In genomic region chr19:17560205-17560595, GRCh38 we compare ENCODE assay signal across 2 cellular contexts.
TF ChIP-seq lines count a peak whose summit lies in the region.

No MANE protein-coding gene starts in this region.

TF ChIP-seq in endothelial cell of umbilical vein, 7 proteins besides CTCF, POLR2A, EP300 and RAD21:
- TF ChIP-seq, protein P1, sequence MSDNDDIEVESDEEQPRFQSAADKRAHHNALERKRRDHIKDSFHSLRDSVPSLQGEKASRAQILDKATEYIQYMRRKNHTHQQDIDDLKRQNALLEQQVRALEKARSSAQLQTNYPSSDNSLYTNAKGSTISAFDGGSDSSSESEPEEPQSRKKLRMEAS (IDR thresholded peaks at IDR 0.05; ENCODE audit: insufficient read depth, insufficient read length), result no peak
- no peak for TF ChIP-seq MYC (IDR thresholded peaks at IDR 0.05; ENCODE audit: low read depth, low read length)
- no peak for TF ChIP-seq EZH2 (IDR thresholded peaks at IDR 0.05; ENCODE audit: borderline replicate concordance, low read depth, low read length, severe bottlenecking)
- TF ChIP-seq JUN (IDR thresholded peaks at IDR 0.05; ENCODE audit: borderline replicate concordance, insufficient read depth, insufficient read length, low read depth), result no peak

TF ChIP-seq in SK-N-SH, 30 proteins besides CTCF, POLR2A, EP300 and RAD21:
- TF ChIP-seq, protein P2, sequence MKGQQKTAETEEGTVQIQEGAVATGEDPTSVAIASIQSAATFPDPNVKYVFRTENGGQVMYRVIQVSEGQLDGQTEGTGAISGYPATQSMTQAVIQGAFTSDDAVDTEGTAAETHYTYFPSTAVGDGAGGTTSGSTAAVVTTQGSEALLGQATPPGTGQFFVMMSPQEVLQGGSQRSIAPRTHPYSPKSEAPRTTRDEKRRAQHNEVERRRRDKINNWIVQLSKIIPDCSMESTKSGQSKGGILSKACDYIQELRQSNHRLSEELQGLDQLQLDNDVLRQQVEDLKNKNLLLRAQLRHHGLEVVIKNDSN (IDR thresholded peaks at IDR 0.05; ENCODE audit: borderline replicate concordance, low read depth), result no peak
- TF ChIP-seq RXRA (IDR thresholded peaks at IDR 0.05; ENCODE audit: borderline replicate concordance, low read depth) (no peak), CHD2 (IDR thresholded peaks at IDR 0.05; ENCODE audit: low read length, partially characterized antibody) (no peak), EZH2phosphoT487 (IDR thresholded peaks at IDR 0.05; ENCODE audit: borderline replicate concordance, low read depth) (no peak), RCOR1 (IDR thresholded peaks at IDR 0.05; ENCODE audit: low read length) (no peak), PBX3 (IDR thresholded peaks at IDR 0.05) (no peak), RFX5 (IDR thresholded peaks at IDR 0.05; ENCODE audit: low read length) (no peak), FOXM1 (IDR thresholded peaks at IDR 0.05; ENCODE audit: low read depth) (no peak), MXI1 (IDR thresholded peaks at IDR 0.05; ENCODE audit: low read depth, low read length) (no peak), TEAD4 (IDR thresholded peaks at IDR 0.05; ENCODE audit: borderline replicate concordance, insufficient read depth) (no peak), FOXJ3 (CRISPR knock-in tag; IDR thresholded peaks at IDR 0.05) (no peak), GATA2 (CRISPR knock-in tag; IDR thresholded peaks at IDR 0.05) (no peak), NRF1 (IDR thresholded peaks at IDR 0.05; ENCODE audit: low read depth, low read length) (no peak), ELF1 (IDR thresholded peaks at IDR 0.05) (no peak), SIN3A (IDR thresholded peaks at IDR 0.05; ENCODE audit: borderline replicate concordance, low read depth, low read length) (no peak)
- TF ChIP-seq, protein P3, sequence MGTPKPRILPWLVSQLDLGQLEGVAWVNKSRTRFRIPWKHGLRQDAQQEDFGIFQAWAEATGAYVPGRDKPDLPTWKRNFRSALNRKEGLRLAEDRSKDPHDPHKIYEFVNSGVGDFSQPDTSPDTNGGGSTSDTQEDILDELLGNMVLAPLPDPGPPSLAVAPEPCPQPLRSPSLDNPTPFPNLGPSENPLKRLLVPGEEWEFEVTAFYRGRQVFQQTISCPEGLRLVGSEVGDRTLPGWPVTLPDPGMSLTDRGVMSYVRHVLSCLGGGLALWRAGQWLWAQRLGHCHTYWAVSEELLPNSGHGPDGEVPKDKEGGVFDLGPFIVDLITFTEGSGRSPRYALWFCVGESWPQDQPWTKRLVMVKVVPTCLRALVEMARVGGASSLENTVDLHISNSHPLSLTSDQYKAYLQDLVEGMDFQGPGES (IDR thresholded peaks at IDR 0.05; ENCODE audit: low read depth, low read length), result no peak
- TF ChIP-seq, protein P4, sequence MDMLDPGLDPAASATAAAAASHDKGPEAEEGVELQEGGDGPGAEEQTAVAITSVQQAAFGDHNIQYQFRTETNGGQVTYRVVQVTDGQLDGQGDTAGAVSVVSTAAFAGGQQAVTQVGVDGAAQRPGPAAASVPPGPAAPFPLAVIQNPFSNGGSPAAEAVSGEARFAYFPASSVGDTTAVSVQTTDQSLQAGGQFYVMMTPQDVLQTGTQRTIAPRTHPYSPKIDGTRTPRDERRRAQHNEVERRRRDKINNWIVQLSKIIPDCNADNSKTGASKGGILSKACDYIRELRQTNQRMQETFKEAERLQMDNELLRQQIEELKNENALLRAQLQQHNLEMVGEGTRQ (IDR thresholded peaks at IDR 0.05; ENCODE audit: borderline replicate concordance, low read depth, low read length), result no peak
